Comparison of ENCODE assay signal across 1 cellular context in the genomic region with DNA sequence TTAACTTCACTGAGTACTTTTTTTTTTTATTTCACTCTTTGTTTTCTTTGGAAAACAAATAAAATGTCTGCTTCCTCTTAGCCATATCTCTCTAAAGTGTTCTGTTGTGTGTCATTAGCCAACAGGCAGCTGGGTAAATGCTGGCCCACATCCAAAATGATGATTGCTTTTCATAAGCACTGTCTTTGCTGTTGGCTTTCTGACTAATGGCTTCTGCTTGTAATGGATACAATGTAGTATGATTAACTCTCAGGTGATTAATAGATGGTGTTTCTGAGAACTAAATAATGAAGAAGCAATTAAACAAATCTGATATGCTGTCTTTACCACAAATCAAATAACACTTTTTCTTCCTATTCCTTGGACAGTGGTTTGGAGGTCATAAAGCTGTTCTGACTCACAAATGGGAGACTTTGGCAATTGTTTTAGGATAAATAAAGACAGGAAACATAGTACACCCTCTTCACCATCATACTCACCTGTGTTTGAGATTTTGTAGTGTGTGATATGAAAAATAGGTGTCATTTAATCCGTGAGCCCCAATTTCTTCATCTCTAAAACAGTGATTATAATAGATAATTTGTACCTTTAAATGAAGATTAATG.
TF ChIP-seq lines count a peak whose summit lies in the region.

No MANE protein-coding gene starts in this region.

TF ChIP-seq in GM23338, 12 proteins besides CTCF, POLR2A, EP300 and RAD21:
- TF ChIP-seq, protein P1, sequence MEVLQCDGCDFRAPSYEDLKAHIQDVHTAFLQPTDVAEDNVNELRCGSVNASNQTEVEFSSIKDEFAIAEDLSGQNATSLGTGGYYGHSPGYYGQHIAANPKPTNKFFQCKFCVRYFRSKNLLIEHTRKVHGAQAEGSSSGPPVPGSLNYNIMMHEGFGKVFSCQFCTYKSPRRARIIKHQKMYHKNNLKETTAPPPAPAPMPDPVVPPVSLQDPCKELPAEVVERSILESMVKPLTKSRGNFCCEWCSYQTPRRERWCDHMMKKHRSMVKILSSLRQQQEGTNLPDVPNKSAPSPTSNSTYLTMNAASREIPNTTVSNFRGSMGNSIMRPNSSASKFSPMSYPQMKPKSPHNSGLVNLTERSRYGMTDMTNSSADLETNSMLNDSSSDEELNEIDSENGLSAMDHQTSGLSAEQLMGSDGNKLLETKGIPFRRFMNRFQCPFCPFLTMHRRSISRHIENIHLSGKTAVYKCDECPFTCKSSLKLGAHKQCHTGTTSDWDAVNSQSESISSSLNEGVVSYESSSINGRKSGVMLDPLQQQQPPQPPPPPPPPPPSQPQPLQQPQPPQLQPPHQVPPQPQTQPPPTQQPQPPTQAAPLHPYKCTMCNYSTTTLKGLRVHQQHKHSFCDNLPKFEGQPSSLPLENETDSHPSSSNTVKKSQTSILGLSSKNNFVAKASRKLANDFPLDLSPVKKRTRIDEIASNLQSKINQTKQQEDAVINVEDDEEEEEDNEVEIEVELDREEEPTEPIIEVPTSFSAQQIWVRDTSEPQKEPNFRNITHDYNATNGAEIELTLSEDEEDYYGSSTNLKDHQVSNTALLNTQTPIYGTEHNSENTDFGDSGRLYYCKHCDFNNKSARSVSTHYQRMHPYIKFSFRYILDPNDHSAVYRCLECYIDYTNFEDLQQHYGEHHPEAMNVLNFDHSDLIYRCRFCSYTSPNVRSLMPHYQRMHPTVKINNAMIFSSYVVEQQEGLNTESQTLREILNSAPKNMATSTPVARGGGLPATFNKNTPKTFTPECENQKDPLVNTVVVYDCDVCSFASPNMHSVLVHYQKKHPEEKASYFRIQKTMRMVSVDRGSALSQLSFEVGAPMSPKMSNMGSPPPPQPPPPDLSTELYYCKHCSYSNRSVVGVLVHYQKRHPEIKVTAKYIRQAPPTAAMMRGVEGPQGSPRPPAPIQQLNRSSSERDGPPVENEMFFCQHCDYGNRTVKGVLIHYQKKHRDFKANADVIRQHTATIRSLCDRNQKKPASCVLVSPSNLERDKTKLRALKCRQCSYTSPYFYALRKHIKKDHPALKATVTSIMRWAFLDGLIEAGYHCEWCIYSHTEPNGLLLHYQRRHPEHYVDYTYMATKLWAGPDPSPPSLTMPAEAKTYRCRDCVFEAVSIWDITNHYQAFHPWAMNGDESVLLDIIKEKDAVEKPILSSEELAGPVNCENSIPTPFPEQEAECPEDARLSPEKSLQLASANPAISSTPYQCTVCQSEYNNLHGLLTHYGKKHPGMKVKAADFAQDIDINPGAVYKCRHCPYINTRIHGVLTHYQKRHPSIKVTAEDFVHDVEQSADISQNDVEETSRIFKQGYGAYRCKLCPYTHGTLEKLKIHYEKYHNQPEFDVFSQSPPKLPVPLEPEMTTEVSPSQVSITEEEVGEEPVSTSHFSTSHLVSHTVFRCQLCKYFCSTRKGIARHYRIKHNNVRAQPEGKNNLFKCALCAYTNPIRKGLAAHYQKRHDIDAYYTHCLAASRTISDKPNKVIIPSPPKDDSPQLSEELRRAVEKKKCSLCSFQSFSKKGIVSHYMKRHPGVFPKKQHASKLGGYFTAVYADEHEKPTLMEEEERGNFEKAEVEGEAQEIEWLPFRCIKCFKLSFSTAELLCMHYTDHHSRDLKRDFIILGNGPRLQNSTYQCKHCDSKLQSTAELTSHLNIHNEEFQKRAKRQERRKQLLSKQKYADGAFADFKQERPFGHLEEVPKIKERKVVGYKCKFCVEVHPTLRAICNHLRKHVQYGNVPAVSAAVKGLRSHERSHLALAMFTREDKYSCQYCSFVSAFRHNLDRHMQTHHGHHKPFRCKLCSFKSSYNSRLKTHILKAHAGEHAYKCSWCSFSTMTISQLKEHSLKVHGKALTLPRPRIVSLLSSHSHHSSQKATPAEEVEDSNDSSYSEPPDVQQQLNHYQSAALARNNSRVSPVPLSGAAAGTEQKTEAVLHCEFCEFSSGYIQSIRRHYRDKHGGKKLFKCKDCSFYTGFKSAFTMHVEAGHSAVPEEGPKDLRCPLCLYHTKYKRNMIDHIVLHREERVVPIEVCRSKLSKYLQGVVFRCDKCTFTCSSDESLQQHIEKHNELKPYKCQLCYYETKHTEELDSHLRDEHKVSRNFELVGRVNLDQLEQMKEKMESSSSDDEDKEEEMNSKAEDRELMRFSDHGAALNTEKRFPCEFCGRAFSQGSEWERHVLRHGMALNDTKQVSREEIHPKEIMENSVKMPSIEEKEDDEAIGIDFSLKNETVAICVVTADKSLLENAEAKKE (CRISPR knock-in tag; IDR thresholded peaks at IDR 0.05) = no peak
TF ChIP-seq in GM23338: peak in this region for 0.
